ENCODE assay signal across 15 cellular contexts in genomic region chr2:172791953-172792352, GRCh38.
"Had no signal": no experiment of that assay in that cellular context is flagged by ENCODE, and none has a peak within 500 bp of the region (broad histone marks: within the 10 kb centered on the region; RNA-seq: fewer than 3 reads in every experiment).

No MANE protein-coding gene starts in this region.

- H3K36me3 Mint-ChIP-seq: natural killer cell had no signal

- H3K27ac Mint-ChIP-seq: natural killer cell had no signal

- H3K4me3 ChIP-seq: colonic mucosa, mucosa of descending colon, ovary, right atrium auricular region, smooth muscle cell had no signal

- H3K27me3 ChIP-seq: colonic mucosa, foreskin keratinocyte, ovary, right atrium auricular region had no signal

- H3K36me3 ChIP-seq: colonic mucosa, ovary, right atrium auricular region had no signal

- H3K4me1 Mint-ChIP-seq: natural killer cell, neural crest cell had no signal

- DNase-seq: colonic mucosa; dermis blood vessel endothelial cell; erythroblast; kidney glomerular epithelial cell; mucosa of descending colon; natural killer cell; nucleus accumbens; ovary; stimulated activated CD4-positive, alpha-beta T cell treated with anti-CD3 and anti-CD28 coated beads, Interleukin-2, amount 100 ng/mL, for 48 hours; stimulated activated naive CD4-positive, alpha-beta T cell treated with Interleukin-2 at 50 U/mL for 16 hours; trophoblast cell had no signal

- H3K27ac ChIP-seq: colonic mucosa, foreskin keratinocyte, ovary, right atrium auricular region had no signal

- H3K4me2 ChIP-seq: smooth muscle cell had no signal

- ATAC-seq: foreskin keratinocyte, mucosa of descending colon, natural killer cell had no signal

- H3K4me1 ChIP-seq: colonic mucosa, right atrium auricular region had no signal

- H3K9me3 ChIP-seq: colonic mucosa, mucosa of descending colon, ovary, right atrium auricular region had no signal

- H3K4me3 Mint-ChIP-seq: natural killer cell, neural crest cell had no signal

- H3K9me3 Mint-ChIP-seq: natural killer cell, neural crest cell had no signal
